1 cellular context compared by ENCODE assay signal in the genomic region with DNA sequence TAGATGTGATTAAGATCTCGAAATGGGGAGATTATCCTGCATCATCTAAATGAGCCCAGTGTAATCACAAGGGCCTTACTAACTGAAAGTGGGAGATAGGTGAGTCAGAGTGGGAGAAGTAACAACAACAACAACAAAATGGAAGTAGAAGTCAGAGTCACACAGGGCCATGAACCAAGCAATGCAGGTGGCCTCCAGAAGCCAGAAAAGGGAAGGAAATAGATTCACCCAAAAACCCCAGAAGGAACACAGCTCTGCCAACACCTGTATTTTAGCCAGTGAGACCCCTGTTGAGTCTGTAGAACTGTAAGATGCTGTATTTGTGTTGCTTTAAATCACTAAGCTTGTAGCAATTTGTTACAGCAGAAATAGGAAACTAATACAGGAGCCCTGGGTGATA.
TF ChIP-seq lines count a peak whose summit lies in the region.

No MANE protein-coding gene starts in this region.

TF ChIP-seq in K562, 482 proteins besides CTCF, POLR2A, EP300 and RAD21 (continues in another document):
- TF ChIP-seq SOX6 (IDR thresholded peaks at IDR 0.05) (0 out of 2 replicates have a peak, but pooled peaks have one; percentile 22), MECOM (CRISPR knock-in tag; IDR thresholded peaks at IDR 0.05) (no peak), HOXB6 (CRISPR knock-in tag; IDR thresholded peaks at IDR 0.05; ENCODE audit: borderline replicate concordance) (no peak), CBFA2T2 (conservative IDR thresholded peaks at IDR 0.05) (peak; percentile 34), SMARCA4 (IDR thresholded peaks at IDR 0.05) (peak; percentile 45; the same call in 1 of the 2 replicates), GATA2 (CRISPR knock-in tag; IDR thresholded peaks at IDR 0.05) (peak; percentile 41; the same call in 1 of the 2 replicates), NCOR1 (IDR thresholded peaks at IDR 0.05) (peak; percentile 21; the same call in 1 of the 2 replicates), TEAD2 (tag; IDR thresholded peaks at IDR 0.05) (no peak), CBFA2T3 (IDR thresholded peaks at IDR 0.05) (peak; percentile 68), PTTG1 (tag; IDR thresholded peaks at IDR 0.05; ENCODE audit: low read depth) (no peak), CHD4 (IDR thresholded peaks at IDR 0.05; ENCODE audit: insufficient read depth, insufficient replicate concordance, low read depth, low read length, poor library complexity, severe bottlenecking) (no peak), FOXK2 (conservative IDR thresholded peaks at IDR 0.05 in 1 of 2, IDR thresholded peaks at IDR 0.05 in 1 of 2; ENCODE audit: low read depth in 2 of 2) (peak; percentile 47 to 59; a peak in 2 of 4 replicates), HLTF (IDR thresholded peaks at IDR 0.05) (no peak), HDAC1 (IDR thresholded peaks at IDR 0.05) (peak in 1 of 2 experiments; percentile 45; a peak in 1 of 4 replicates), DPF2 (IDR thresholded peaks at IDR 0.05) (peak; percentile 56), FOSL1 (tag; conservative IDR thresholded peaks at IDR 0.05) (peak; percentile 75), HNRNPUL1 (IDR thresholded peaks at IDR 0.05; ENCODE audit: low read length) (no peak), ZNF124 (CRISPR knock-in tag; IDR thresholded peaks at IDR 0.05) (no peak), JUND (IDR thresholded peaks at IDR 0.05; ENCODE audit: borderline replicate concordance, low read depth, low read length) (peak; percentile 39; the same call in 1 of the 2 replicates), JUND (tag; IDR thresholded peaks at IDR 0.05; ENCODE audit: borderline replicate concordance, low read depth, low read length) (peak; percentile 25; the same call in 1 of the 3 replicates), ZNF561 (CRISPR knock-in tag; conservative IDR thresholded peaks at IDR 0.05) (no peak), ZEB2 (IDR thresholded peaks at IDR 0.05) (peak; percentile 40; the same call in 1 of the 2 replicates), HDAC3 (IDR thresholded peaks at IDR 0.05; ENCODE audit: borderline replicate concordance, partially characterized antibody) (no peak), FOXA3 (CRISPR knock-in tag; conservative IDR thresholded peaks at IDR 0.05 in 1 of 2, IDR thresholded peaks at IDR 0.05 in 1 of 2) (no peak), SRSF3 (IDR thresholded peaks at IDR 0.05; ENCODE audit: insufficient read depth, low read length) (no peak), NFE2L1 (tag; IDR thresholded peaks at IDR 0.05; ENCODE audit: borderline replicate concordance, low read depth) (no peak), HNRNPH1 (optimal IDR thresholded peaks at IDR 0.05; ENCODE audit: low read depth, low read length) (no peak), CBX5 (IDR thresholded peaks at IDR 0.05; ENCODE audit: borderline replicate concordance, low read depth) (no peak), ARID1B (IDR thresholded peaks at IDR 0.05) (peak; percentile 65), PHB2 (IDR thresholded peaks at IDR 0.05; ENCODE audit: low read depth) (no peak), SMARCE1 (IDR thresholded peaks at IDR 0.05) (peak; percentile 55), TCF3 (CRISPR knock-in tag; IDR thresholded peaks at IDR 0.05) (peak; percentile 8; the same call in 1 of the 2 replicates), NCOA2 (IDR thresholded peaks at IDR 0.05; ENCODE audit: partially characterized antibody in 2 of 2) (no peak), ZNF217 (CRISPR knock-in tag; IDR thresholded peaks at IDR 0.05) (no peak)
- TF ChIP-seq, protein P1, sequence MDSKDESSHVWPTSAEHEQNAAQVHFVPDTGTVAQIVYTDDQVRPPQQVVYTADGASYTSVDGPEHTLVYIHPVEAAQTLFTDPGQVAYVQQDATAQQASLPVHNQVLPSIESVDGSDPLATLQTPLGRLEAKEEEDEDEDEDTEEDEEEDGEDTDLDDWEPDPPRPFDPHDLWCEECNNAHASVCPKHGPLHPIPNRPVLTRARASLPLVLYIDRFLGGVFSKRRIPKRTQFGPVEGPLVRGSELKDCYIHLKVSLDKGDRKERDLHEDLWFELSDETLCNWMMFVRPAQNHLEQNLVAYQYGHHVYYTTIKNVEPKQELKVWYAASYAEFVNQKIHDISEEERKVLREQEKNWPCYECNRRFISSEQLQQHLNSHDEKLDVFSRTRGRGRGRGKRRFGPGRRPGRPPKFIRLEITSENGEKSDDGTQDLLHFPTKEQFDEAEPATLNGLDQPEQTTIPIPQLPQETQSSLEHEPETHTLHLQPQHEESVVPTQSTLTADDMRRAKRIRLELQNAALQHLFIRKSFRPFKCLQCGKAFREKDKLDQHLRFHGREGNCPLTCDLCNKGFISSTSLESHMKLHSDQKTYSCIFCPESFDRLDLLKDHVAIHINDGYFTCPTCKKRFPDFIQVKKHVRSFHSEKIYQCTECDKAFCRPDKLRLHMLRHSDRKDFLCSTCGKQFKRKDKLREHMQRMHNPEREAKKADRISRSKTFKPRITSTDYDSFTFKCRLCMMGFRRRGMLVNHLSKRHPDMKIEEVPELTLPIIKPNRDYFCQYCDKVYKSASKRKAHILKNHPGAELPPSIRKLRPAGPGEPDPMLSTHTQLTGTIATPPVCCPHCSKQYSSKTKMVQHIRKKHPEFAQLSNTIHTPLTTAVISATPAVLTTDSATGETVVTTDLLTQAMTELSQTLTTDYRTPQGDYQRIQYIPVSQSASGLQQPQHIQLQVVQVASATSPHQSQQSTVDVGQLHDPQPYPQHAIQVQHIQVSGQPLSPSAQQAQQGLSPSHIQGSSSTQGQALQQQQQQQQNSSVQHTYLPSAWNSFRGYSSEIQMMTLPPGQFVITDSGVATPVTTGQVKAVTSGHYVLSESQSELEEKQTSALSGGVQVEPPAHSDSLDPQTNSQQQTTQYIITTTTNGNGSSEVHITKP (IDR thresholded peaks at IDR 0.05; ENCODE audit: partially characterized antibody): peak; percentile 31
- TF ChIP-seq, protein P2, sequence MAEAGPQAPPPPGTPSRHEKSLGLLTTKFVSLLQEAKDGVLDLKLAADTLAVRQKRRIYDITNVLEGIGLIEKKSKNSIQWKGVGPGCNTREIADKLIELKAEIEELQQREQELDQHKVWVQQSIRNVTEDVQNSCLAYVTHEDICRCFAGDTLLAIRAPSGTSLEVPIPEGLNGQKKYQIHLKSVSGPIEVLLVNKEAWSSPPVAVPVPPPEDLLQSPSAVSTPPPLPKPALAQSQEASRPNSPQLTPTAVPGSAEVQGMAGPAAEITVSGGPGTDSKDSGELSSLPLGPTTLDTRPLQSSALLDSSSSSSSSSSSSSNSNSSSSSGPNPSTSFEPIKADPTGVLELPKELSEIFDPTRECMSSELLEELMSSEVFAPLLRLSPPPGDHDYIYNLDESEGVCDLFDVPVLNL (CRISPR knock-in tag; IDR thresholded peaks at IDR 0.05; ENCODE audit: low read depth): no peak
- TF ChIP-seq, protein P3, sequence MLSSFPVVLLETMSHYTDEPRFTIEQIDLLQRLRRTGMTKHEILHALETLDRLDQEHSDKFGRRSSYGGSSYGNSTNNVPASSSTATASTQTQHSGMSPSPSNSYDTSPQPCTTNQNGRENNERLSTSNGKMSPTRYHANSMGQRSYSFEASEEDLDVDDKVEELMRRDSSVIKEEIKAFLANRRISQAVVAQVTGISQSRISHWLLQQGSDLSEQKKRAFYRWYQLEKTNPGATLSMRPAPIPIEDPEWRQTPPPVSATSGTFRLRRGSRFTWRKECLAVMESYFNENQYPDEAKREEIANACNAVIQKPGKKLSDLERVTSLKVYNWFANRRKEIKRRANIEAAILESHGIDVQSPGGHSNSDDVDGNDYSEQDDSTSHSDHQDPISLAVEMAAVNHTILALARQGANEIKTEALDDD (IDR thresholded peaks at IDR 0.05): no peak
- TF ChIP-seq, protein P4, sequence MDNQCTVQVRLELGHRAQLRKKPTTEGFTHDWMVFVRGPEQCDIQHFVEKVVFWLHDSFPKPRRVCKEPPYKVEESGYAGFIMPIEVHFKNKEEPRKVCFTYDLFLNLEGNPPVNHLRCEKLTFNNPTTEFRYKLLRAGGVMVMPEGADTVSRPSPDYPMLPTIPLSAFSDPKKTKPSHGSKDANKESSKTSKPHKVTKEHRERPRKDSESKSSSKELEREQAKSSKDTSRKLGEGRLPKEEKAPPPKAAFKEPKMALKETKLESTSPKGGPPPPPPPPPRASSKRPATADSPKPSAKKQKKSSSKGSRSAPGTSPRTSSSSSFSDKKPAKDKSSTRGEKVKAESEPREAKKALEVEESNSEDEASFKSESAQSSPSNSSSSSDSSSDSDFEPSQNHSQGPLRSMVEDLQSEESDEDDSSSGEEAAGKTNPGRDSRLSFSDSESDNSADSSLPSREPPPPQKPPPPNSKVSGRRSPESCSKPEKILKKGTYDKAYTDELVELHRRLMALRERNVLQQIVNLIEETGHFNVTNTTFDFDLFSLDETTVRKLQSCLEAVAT (IDR thresholded peaks at IDR 0.05): no peak
- TF ChIP-seq, protein P5, sequence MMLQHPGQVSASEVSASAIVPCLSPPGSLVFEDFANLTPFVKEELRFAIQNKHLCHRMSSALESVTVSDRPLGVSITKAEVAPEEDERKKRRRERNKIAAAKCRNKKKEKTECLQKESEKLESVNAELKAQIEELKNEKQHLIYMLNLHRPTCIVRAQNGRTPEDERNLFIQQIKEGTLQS (IDR thresholded peaks at IDR 0.05): peak; percentile 42; the same call in 1 of the 2 replicates
- TF ChIP-seq, protein P5 (CRISPR knock-in tag; conservative IDR thresholded peaks at IDR 0.05): no peak
- TF ChIP-seq, protein P6, sequence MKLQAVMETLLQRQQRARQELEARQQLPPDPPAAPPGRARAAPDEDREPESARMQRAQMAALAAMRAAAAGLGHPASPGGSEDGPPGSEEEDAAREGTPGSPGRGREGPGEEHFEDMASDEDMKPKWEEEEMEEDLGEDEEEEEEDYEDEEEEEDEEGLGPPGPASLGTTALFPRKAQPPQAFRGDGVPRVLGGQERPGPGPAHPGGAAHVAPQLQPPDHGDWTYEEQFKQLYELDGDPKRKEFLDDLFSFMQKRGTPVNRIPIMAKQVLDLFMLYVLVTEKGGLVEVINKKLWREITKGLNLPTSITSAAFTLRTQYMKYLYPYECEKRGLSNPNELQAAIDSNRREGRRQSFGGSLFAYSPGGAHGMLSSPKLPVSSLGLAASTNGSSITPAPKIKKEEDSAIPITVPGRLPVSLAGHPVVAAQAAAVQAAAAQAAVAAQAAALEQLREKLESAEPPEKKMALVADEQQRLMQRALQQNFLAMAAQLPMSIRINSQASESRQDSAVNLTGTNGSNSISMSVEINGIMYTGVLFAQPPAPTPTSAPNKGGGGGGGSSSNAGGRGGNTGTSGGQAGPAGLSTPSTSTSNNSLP (IDR thresholded peaks at IDR 0.05; ENCODE audit: borderline replicate concordance, low read depth, low read length): no peak
- TF ChIP-seq, protein P7, sequence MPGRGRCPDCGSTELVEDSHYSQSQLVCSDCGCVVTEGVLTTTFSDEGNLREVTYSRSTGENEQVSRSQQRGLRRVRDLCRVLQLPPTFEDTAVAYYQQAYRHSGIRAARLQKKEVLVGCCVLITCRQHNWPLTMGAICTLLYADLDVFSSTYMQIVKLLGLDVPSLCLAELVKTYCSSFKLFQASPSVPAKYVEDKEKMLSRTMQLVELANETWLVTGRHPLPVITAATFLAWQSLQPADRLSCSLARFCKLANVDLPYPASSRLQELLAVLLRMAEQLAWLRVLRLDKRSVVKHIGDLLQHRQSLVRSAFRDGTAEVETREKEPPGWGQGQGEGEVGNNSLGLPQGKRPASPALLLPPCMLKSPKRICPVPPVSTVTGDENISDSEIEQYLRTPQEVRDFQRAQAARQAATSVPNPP (IDR thresholded peaks at IDR 0.05; ENCODE audit: borderline replicate concordance, insufficient read depth, insufficient read length): no peak
- TF ChIP-seq, protein P8, sequence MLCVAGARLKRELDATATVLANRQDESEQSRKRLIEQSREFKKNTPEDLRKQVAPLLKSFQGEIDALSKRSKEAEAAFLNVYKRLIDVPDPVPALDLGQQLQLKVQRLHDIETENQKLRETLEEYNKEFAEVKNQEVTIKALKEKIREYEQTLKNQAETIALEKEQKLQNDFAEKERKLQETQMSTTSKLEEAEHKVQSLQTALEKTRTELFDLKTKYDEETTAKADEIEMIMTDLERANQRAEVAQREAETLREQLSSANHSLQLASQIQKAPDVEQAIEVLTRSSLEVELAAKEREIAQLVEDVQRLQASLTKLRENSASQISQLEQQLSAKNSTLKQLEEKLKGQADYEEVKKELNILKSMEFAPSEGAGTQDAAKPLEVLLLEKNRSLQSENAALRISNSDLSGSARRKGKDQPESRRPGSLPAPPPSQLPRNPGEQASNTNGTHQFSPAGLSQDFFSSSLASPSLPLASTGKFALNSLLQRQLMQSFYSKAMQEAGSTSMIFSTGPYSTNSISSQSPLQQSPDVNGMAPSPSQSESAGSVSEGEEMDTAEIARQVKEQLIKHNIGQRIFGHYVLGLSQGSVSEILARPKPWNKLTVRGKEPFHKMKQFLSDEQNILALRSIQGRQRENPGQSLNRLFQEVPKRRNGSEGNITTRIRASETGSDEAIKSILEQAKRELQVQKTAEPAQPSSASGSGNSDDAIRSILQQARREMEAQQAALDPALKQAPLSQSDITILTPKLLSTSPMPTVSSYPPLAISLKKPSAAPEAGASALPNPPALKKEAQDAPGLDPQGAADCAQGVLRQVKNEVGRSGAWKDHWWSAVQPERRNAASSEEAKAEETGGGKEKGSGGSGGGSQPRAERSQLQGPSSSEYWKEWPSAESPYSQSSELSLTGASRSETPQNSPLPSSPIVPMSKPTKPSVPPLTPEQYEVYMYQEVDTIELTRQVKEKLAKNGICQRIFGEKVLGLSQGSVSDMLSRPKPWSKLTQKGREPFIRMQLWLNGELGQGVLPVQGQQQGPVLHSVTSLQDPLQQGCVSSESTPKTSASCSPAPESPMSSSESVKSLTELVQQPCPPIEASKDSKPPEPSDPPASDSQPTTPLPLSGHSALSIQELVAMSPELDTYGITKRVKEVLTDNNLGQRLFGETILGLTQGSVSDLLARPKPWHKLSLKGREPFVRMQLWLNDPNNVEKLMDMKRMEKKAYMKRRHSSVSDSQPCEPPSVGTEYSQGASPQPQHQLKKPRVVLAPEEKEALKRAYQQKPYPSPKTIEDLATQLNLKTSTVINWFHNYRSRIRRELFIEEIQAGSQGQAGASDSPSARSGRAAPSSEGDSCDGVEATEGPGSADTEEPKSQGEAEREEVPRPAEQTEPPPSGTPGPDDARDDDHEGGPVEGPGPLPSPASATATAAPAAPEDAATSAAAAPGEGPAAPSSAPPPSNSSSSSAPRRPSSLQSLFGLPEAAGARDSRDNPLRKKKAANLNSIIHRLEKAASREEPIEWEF (CRISPR knock-in tag; IDR thresholded peaks at IDR 0.05): 0 out of 2 replicates have a peak, but pooled peaks have one; percentile 44
